25 cellular contexts compared by ENCODE assay signal in genomic region chr3:53617893-53618523, GRCh38.
"Had no signal": no experiment of that assay in that cellular context is flagged by ENCODE, and none has a peak within 500 bp of the region (broad histone marks: within the 10 kb centered on the region; RNA-seq: fewer than 3 reads in every experiment).

No MANE protein-coding gene starts in this region.

- H3K4me3 ChIP-seq: body of pancreas, neural progenitor cell, ovary, sigmoid colon, tibial artery, vagina had no signal

- FAIRE-seq: colon had no signal

- H3K4me2 ChIP-seq: neural progenitor cell had no signal

- H3K4me3 Mint-ChIP-seq: activated CD8-positive, alpha-beta T cell treated with anti-CD3 and anti-CD28 coated beads for 36 hours; activated naive CD8-positive, alpha-beta T cell treated with anti-CD3 and anti-CD28 coated beads, Interleukin-2, amount 10 ng/mL, durations not matched to agents 7 days and 5 days; endodermal cell; memory B cell; naive thymus-derived CD4-positive, alpha-beta T cell; neural progenitor cell; stimulated activated naive B cell treated with anti-CD40 and anti-IgM and Interleukin-4, amounts not matched to agents 10 μg/mL and 1 μg/mL and 100 μg/mL, for 72 hours had no signal

- H3K4me1 Mint-ChIP-seq: naive thymus-derived CD4-positive, alpha-beta T cell had no signal

- ATAC-seq: activated CD8-positive, alpha-beta T cell treated with anti-CD3 and anti-CD28 coated beads for 36 hours; body of pancreas; foreskin keratinocyte; naive thymus-derived CD4-positive, alpha-beta T cell; stimulated activated naive B cell treated with anti-CD40 and anti-IgM and Interleukin-4, amounts not matched to agents 10 μg/mL and 1 μg/mL and 100 μg/mL, for 72 hours had no signal

- H3K9me3 Mint-ChIP-seq: activated CD8-positive, alpha-beta T cell treated with anti-CD3 and anti-CD28 coated beads for 36 hours; activated naive CD8-positive, alpha-beta T cell treated with anti-CD3 and anti-CD28 coated beads, Interleukin-2, amount 10 ng/mL, durations not matched to agents 7 days and 5 days; activated T-helper 2 cell treated with anti-CD3 and anti-CD28 coated beads, Interferon-gamma antibody, Interleukin-2, Interleukin-4, amounts not matched to agents 10 μg/mL and 5 μg/mL and 100 μg/mL, durations not matched to agents 14 hours and 24 hours and 36 hours; endodermal cell; memory B cell; naive thymus-derived CD4-positive, alpha-beta T cell; neural progenitor cell had no signal

- H3K27ac Mint-ChIP-seq: activated CD8-positive, alpha-beta T cell treated with anti-CD3 and anti-CD28 coated beads for 36 hours; activated naive CD8-positive, alpha-beta T cell treated with anti-CD3 and anti-CD28 coated beads, Interleukin-2, amount 10 ng/mL, durations not matched to agents 7 days and 5 days; activated T-helper 2 cell treated with anti-CD3 and anti-CD28 coated beads, Interferon-gamma antibody, Interleukin-2, Interleukin-4, amounts not matched to agents 10 μg/mL and 5 μg/mL and 100 μg/mL, durations not matched to agents 14 hours and 24 hours and 36 hours; endodermal cell; memory B cell; naive thymus-derived CD4-positive, alpha-beta T cell; stimulated activated naive B cell treated with anti-CD40 and anti-IgM and Interleukin-4, amounts not matched to agents 10 μg/mL and 1 μg/mL and 100 μg/mL, for 72 hours had no signal

- DNase-seq: activated CD4-positive, alpha-beta T cell treated with anti-CD3 and anti-CD28 coated beads for 48 hours; activated CD4-positive, CD25-positive, alpha-beta regulatory T cell; activated CD8-positive, alpha-beta T cell treated with anti-CD3 and anti-CD28 coated beads for 36 hours; activated naive CD4-positive, alpha-beta T cell treated with Interleukin-2 at 50 U/mL for 16 hours; activated naive CD8-positive, alpha-beta T cell treated with anti-CD3 and anti-CD28 coated beads, Interleukin-2, amount 10 ng/mL, durations not matched to agents 7 days and 5 days; activated T-cell treated with anti-CD3 and anti-CD28 coated beads, Interleukin-2, amount 50 U/mL, for 1 hour; amygdala; central memory CD4-positive, alpha-beta T cell; endodermal cell; foreskin keratinocyte; hypothalamus; islet precursor cell; naive thymus-derived CD4-positive, alpha-beta T cell; ovary; sigmoid colon; stimulated activated CD4-positive, alpha-beta T cell treated with anti-CD3 and anti-CD28 coated beads, Interleukin-4, amount 100 ng/mL, for 4 hours; stimulated activated naive B cell treated with anti-CD40 and anti-IgM and Interleukin-4, amounts not matched to agents 10 μg/mL and 1 μg/mL and 100 μg/mL, for 72 hours; tibial artery had no signal

- H3K9me3 ChIP-seq: body of pancreas, ovary, sigmoid colon, tibial artery, vagina had no signal

- H3K4me1 ChIP-seq: body of pancreas, foreskin keratinocyte, sigmoid colon, tibial artery, vagina had no signal

- H3K27me3 ChIP-seq: body of pancreas, foreskin keratinocyte, neural progenitor cell, ovary, sigmoid colon, vagina had no signal

- H2AFZ ChIP-seq: neural progenitor cell had no signal

- H3K36me3 ChIP-seq: neural progenitor cell, ovary, sigmoid colon, tibial artery, vagina had no signal

- H3K36me3 Mint-ChIP-seq: activated naive CD8-positive, alpha-beta T cell treated with anti-CD3 and anti-CD28 coated beads, Interleukin-2, amount 10 ng/mL, durations not matched to agents 7 days and 5 days; memory B cell; naive thymus-derived CD4-positive, alpha-beta T cell; neural progenitor cell; stimulated activated naive B cell treated with anti-CD40 and anti-IgM and Interleukin-4, amounts not matched to agents 10 μg/mL and 1 μg/mL and 100 μg/mL, for 72 hours had no signal

- H3K27ac ChIP-seq: body of pancreas, epithelial cell of prostate, foreskin keratinocyte, neural progenitor cell, ovary, sigmoid colon, tibial artery, vagina had no signal

- H3K9ac ChIP-seq: neural progenitor cell had no signal
